ENCODE assay signal across 9 cellular contexts in genomic region chr14:69043007-69043444, GRCh38.
DNase-seq lines count a peak whose midpoint lies in the region; ATAC-seq, FAIRE-seq and TF ChIP-seq lines count a peak whose summit lies in the region.
"Had no signal": no experiment of that assay in that cellular context is flagged by ENCODE, and none has a peak within 500 bp of the region (broad histone marks: within the 10 kb centered on the region; RNA-seq: fewer than 3 reads in every experiment).

No MANE protein-coding gene starts in this region.

- FAIRE-seq in frontal cortex (lab: Jason Lieb, UNC): no peak

- peak in 3 of 4 donors; percentile 26 to 63 (median 30) for ATAC-seq in heart left ventricle
- ATAC-seq in psoas muscle: peak; percentile 46 to 56 (median 54)
- ATAC-seq in activated CD4-positive, CD25-positive, alpha-beta regulatory T cell treated with anti-CD3 and anti-CD28 coated beads, Interleukin-2, amount 50 U/mL, for 24 hours: no peak
- ATAC-seq in HG03280 (IDR thresholded peaks at IDR 0.05; ENCODE audit: unreplicated experiment): no peak

- TF ChIP-seq CTCF in heart left ventricle (IDR thresholded peaks at IDR 0.05) (no peak), psoas muscle (IDR thresholded peaks at IDR 0.05) (no peak)

- DNase-seq in GDM1 (lab: John Stamatoyannopoulos, UW) (peak; percentile 42), SKM-1 (lab: John Stamatoyannopoulos, UW; ENCODE audit: unreplicated experiment) (peak; percentile 38), heart left ventricle (peak in 3 of 5 donors; percentile 48 to 56 (median 55)), psoas muscle (peak; percentile 44 to 61), GOT3 (lab: John Stamatoyannopoulos, UW) (no peak), frontal cortex (ENCODE audit: low spot score in 2 of 2) (no peak)
- DNase-seq: Caco-2 had no signal

- peaks cover 14 to 91% (median 60%) of the 10 kb centered on the region in 12 donors for H3K4me1 ChIP-seq in heart left ventricle
- H3K4me1 ChIP-seq in psoas muscle: peaks cover 37% of the 10 kb centered on the region

- no peaks in the 10 kb centered on the region for H3K9me3 ChIP-seq in heart left ventricle
- H3K9me3 ChIP-seq in psoas muscle: no peaks in the 10 kb centered on the region
- H3K9me3 ChIP-seq: Caco-2 had no signal

- peak overlapping the region in 11 of 12 donors; percentile 1 to 92 (median 67) for H3K27ac ChIP-seq in heart left ventricle
- H3K27ac ChIP-seq in psoas muscle: peak overlapping the region; percentile 73

- WGBS in heart left ventricle, 4 donors: 53 to 69% (median 60%) methylated on average over 7 of the region's 7 CpGs
- 25 to 40% (median 28%) methylated on average over 7 of the region's 7 CpGs for WGBS in psoas muscle, 3 donors

- intact Hi-C loops in heart left ventricle (cut with DNase I) (loop anchor here in 1 of 10 donors (10.0 kb wide), 1 partner anchor 68 kb away; the partner anchor contains the start of gene ACTN1), psoas muscle (cut with DNase I) (no loop called here)

- H3K36me3 ChIP-seq in heart left ventricle (no peaks in the 10 kb centered on the region), psoas muscle (ENCODE audit: insufficient read depth in 1 of 2, low read depth in 1 of 2) (no peaks in the 10 kb centered on the region)

- H3K4me3 ChIP-seq in heart left ventricle (no peak overlapping the region), psoas muscle (no peak overlapping the region)

- H3K27me3 ChIP-seq in heart left ventricle (no peaks in the 10 kb centered on the region), psoas muscle (ENCODE audit: insufficient read depth in 3 of 3, low read length in 2 of 3) (peaks cover 0 to 11% (median 0%) of the 10 kb centered on the region in 3 donors)

- no peak for TF ChIP-seq POLR2A in heart left ventricle (IDR thresholded peaks at IDR 0.05)

Comparison
In these comparisons a context has a peak if more than half of its experiments do, and no peak if none do; other contexts are left out.
1. DNase-seq: peak in GDM1 (single experiment), SKM-1 (single experiment), heart left ventricle (3 of 5) and psoas muscle (2 of 2); none in GOT3 (single experiment) and frontal cortex (0 of 2).
2. ATAC-seq: peak in heart left ventricle (3 of 4) and psoas muscle (4 of 4); none in activated CD4-positive, CD25-positive, alpha-beta regulatory T cell treated with anti-CD3 and anti-CD28 coated beads, Interleukin-2, amount 50 U/mL, for 24 hours (0 of 2) and HG03280 (single experiment).